Comparison of ENCODE assay signal across 7 cellular contexts in the genomic region with DNA sequence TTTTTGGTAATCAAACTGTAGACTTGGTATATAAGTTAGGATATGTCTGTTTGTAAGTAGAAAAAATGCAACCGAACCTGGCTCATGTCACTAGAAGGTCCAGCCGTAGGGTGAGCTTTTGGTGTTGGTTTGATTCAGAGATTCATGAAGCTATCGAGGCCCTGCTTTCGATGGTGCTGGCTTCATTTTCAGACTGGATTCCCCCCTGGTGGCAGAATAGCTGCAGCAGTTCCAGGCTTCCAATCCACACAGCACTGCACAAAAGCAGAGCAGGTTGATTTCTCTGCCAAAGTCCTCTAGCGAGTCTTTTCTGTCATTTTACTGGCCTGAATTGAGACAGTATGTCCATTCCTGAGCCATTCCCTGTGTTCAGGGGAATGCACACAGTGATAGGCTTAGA. TPM values are rescaled to one million over a fixed set of nuclear protein-coding genes. Genes with fewer than 3 reads are reported as not detected.
DNase-seq lines count a peak whose midpoint lies in the region; ATAC-seq and TF ChIP-seq lines count a peak whose summit lies in the region.

No MANE protein-coding gene starts in this region.

- intact Hi-C loops in Panc1 (cut with micrococcal nuclease; ENCODE audit: unreplicated experiment) = loop anchor here (1.0 kb wide), 1 partner anchor 102 kb away; no protein-coding TSS in a partner anchor

- H3K27me3 ChIP-seq in Panc1 (ENCODE audit: control insufficient read depth, insufficient read depth, low read length) = no peaks in the 10 kb centered on the region

- in situ Hi-C loops in Panc1 (cut with HindIII; ENCODE audit: low pct_unique_long_range_greater_than_20kb, low sequenced_read_pairs) = no loop called here

- H3K4me1 Mint-ChIP-seq in nephron progenitor cell = peaks cover 21% of the 10 kb centered on the region

- BruUV-seq in Panc1 (replicated peaks; lab: Mats Ljungman, UMichigan) = no TSS peak

- H3K36me3 Mint-ChIP-seq in nephron progenitor cell (ENCODE audit: low read depth) = peaks cover 58% of the 10 kb centered on the region

- H3K4me1 ChIP-seq in Panc1 (ENCODE audit: control insufficient read depth, insufficient read depth, low read length) = no peaks in the 10 kb centered on the region

- H3K36me3 ChIP-seq in Panc1 (ENCODE audit: control insufficient read depth, insufficient read depth, low read length) = no peaks in the 10 kb centered on the region

- no peak; the same call in 1 of the 2 replicates for ATAC-seq in Panc1
- ATAC-seq in GM18498 (IDR thresholded peaks at IDR 0.05; ENCODE audit: unreplicated experiment) = no peak

- peaks cover 2% of the 10 kb centered on the region for H3K27me3 Mint-ChIP-seq in nephron progenitor cell (ENCODE audit: low read depth, poor library complexity)

- H3K27ac ChIP-seq in Panc1 (ENCODE audit: low read length) = no peak overlapping the region

- H3K4me3 ChIP-seq in GM12875 (ENCODE audit: low read depth, low read length) (no peak overlapping the region), Panc1 (ENCODE audit: low read depth in 2 of 2, low read length in 2 of 2) (no peak overlapping the region)

- peak overlapping the region; percentile 68 for H3K27ac Mint-ChIP-seq in nephron progenitor cell

- H3K9me3 Mint-ChIP-seq in nephron progenitor cell = no peaks in the 10 kb centered on the region

- H3K4me3 Mint-ChIP-seq in nephron progenitor cell = no peak overlapping the region

- no peak for DNase-seq in Panc1 (ENCODE audit: low read depth, low spot score)
- peak; percentile 37 for DNase-seq in dermis blood vessel endothelial cell
- DNase-seq in nephron progenitor cell = no peak
- no peak for DNase-seq in NOMO-1 (lab: John Stamatoyannopoulos, UW; ENCODE audit: unreplicated experiment in 2 of 2)
- no peak for DNase-seq in SW 1271 (lab: John Stamatoyannopoulos, UW)

- POLR2A ChIA-PET in Panc1 (lab: Charles Lee) = no interaction called here

- H3K9me3 ChIP-seq in Panc1 (ENCODE audit: control insufficient read depth, insufficient read depth, low read depth, low read length) = no peaks in the 10 kb centered on the region

- TF ChIP-seq CTCF in GM12875 (IDR thresholded peaks at IDR 0.05; ENCODE audit: borderline replicate concordance, insufficient read depth, low read depth, low read length) (peak; percentile 31; the same call in 1 of the 2 replicates), Panc1 (IDR thresholded peaks at IDR 0.05) (peak; percentile 54), nephron progenitor cell (IDR thresholded peaks at IDR 0.05) (no peak)

- CTCF ChIA-PET in Panc1 (lab: Charles Lee) = interaction anchor here (1.0 to 3.6 kb wide), 2 partner anchors 102 to 239 kb away, joined by 6 to 20 read pairs; no protein-coding TSS in a partner anchor

RNA-seq across cellular contexts. Expression of a gene that starts 33.1 kb away (rescaled TPM):
- 5.5 TPM for total RNA-seq in Panc1 (2021; ENCODE audit: unreplicated experiment)
- polyA plus RNA-seq in Panc1 (2012; ENCODE audit: insufficient read length) = 4.6 TPM
- 7.3 and 8.6 TPM in 2 replicates for total RNA-seq in dermis blood vessel endothelial cell
